8 cellular contexts compared by ENCODE assay signal in genomic region chr10:68988530-68989316, GRCh38. TPM values are rescaled to one million over a fixed set of nuclear protein-coding genes. Genes with fewer than 3 reads are reported as not detected.
A peak's percentile ranks its signal among the peaks of the same experiment; 100 is the strongest.
DNase-seq lines count a peak whose midpoint lies in the region; ATAC-seq and TF ChIP-seq lines count a peak whose summit lies in the region.

A gene with protein sequence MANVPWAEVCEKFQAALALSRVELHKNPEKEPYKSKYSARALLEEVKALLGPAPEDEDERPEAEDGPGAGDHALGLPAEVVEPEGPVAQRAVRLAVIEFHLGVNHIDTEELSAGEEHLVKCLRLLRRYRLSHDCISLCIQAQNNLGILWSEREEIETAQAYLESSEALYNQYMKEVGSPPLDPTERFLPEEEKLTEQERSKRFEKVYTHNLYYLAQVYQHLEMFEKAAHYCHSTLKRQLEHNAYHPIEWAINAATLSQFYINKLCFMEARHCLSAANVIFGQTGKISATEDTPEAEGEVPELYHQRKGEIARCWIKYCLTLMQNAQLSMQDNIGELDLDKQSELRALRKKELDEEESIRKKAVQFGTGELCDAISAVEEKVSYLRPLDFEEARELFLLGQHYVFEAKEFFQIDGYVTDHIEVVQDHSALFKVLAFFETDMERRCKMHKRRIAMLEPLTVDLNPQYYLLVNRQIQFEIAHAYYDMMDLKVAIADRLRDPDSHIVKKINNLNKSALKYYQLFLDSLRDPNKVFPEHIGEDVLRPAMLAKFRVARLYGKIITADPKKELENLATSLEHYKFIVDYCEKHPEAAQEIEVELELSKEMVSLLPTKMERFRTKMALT (plus strand): TSS chr10:68988803. CDS start chr10:68988833, 30 bp downstream.

- peaks cover 24% of the 10 kb centered on the region for H3K36me3 Mint-ChIP-seq in activated CD4-positive, alpha-beta T cell treated with anti-CD3 and anti-CD28 coated beads, Interleukin-2, amount 10 ng/mL, durations not matched to agents 7 days and 5 days (ENCODE audit: low read depth)

- peaks cover 48% of the 10 kb centered on the region for H3K4me1 Mint-ChIP-seq in activated CD4-positive, alpha-beta T cell treated with anti-CD3 and anti-CD28 coated beads, Interleukin-2, amount 10 ng/mL, durations not matched to agents 7 days and 5 days

- H3K4me2 ChIP-seq in BLaER1 treated with 17β-estradiol and CSF1 and Interleukin-3, amounts not matched to agents 10 nM and 100 nM = peak within 1 kb of the TSS; percentile 81 to 97 (median 93)

- no peaks in the 10 kb centered on the region for H3K9me3 Mint-ChIP-seq in activated CD4-positive, alpha-beta T cell treated with anti-CD3 and anti-CD28 coated beads, Interleukin-2, amount 10 ng/mL, durations not matched to agents 7 days and 5 days

- peak; percentile 73 for DNase-seq in GM19240 (ENCODE audit: insufficient read length, low spot score)
- peak; percentile 49 for DNase-seq in NCI-H524 treated with DMSO at 0.1 percent for 48 hours (lab: John Stamatoyannopoulos, UW)
- DNase-seq in activated CD4-positive, alpha-beta T cell treated with anti-CD3 and anti-CD28 coated beads, Interleukin-2, amount 10 ng/mL, durations not matched to agents 7 days and 5 days = peak; percentile 91
- DNase-seq in coronary artery (ENCODE audit: low spot score) = peak; percentile 96
- peak; percentile 93 to 96 for DNase-seq in left colon
- peak; percentile 86 for DNase-seq in stimulated activated CD4-positive, alpha-beta T cell treated with anti-CD3 and anti-CD28 coated beads, Interleukin-1b, Interleukin-23, amount 100 ng/mL, for 48 hours

- H3K9me3 ChIP-seq in BLaER1 treated with 17β-estradiol and CSF1 and Interleukin-3, amounts not matched to agents 10 nM and 100 nM (replicated peaks in 1 of 11) = no peaks in the 10 kb centered on the region

- ATAC-seq in HG03460 (IDR thresholded peaks at IDR 0.05; ENCODE audit: unreplicated experiment) (peak; percentile 81), left colon (peak; percentile 96)

- POLR2A ChIA-PET in activated CD4-positive, alpha-beta T cell treated with anti-CD3 and anti-CD28 coated beads, Interleukin-2, amount 10 ng/mL, durations not matched to agents 7 days and 5 days (lab: Charles Lee) = no interaction called here

- peak within 1 kb of the TSS; percentile 75 to 93 (median 88) for H3K4me3 ChIP-seq in BLaER1 treated with 17β-estradiol and CSF1 and Interleukin-3, amounts not matched to agents 10 nM and 100 nM
- peak within 1 kb of the TSS; percentile 89 for H3K4me3 ChIP-seq in coronary artery

- CTCF ChIA-PET in activated CD4-positive, alpha-beta T cell treated with anti-CD3 and anti-CD28 coated beads, Interleukin-2, amount 10 ng/mL, durations not matched to agents 7 days and 5 days (lab: Charles Lee) = interaction anchor here (1.2 to 1.8 kb wide), 7 partner anchors 16 to 232 kb away, joined by 3 to 10 read pairs (median 4); partner anchors contain the start of genes HKDC1 and SRGN

- intact Hi-C loops in left colon (cut with DNase I, micrococcal nuclease) = no loop called here

- peak within 1 kb of the TSS; percentile 58 to 82 (median 78); a peak in 21 of 22 replicates for H3K27ac ChIP-seq in BLaER1 treated with 17β-estradiol and CSF1 and Interleukin-3, amounts not matched to agents 10 nM and 100 nM
- H3K27ac ChIP-seq in coronary artery = peak within 1 kb of the TSS; percentile 80 to 93

- no peak for TF ChIP-seq CTCF in coronary artery (IDR thresholded peaks at IDR 0.05)

- H3K9ac ChIP-seq in BLaER1 treated with 17β-estradiol and CSF1 and Interleukin-3, amounts not matched to agents 10 nM and 100 nM = peak within 1 kb of the TSS; percentile 80 to 92 (median 86)

- H3K4me3 Mint-ChIP-seq in activated CD4-positive, alpha-beta T cell treated with anti-CD3 and anti-CD28 coated beads, Interleukin-2, amount 10 ng/mL, durations not matched to agents 7 days and 5 days = peak within 1 kb of the TSS; percentile 96

- H4K20me1 ChIP-seq in BLaER1 treated with 17β-estradiol and CSF1 and Interleukin-3, amounts not matched to agents 10 nM and 100 nM = peaks cover 11 to 57% (median 40%) of the 10 kb centered on the region in 11 experiments; a peak in 21 of 22 replicates

- no peaks in the 10 kb centered on the region for H3K27me3 Mint-ChIP-seq in activated CD4-positive, alpha-beta T cell treated with anti-CD3 and anti-CD28 coated beads, Interleukin-2, amount 10 ng/mL, durations not matched to agents 7 days and 5 days

- peaks cover 19 to 50% (median 24%) of the 10 kb centered on the region in 10 experiments for H3K4me1 ChIP-seq in BLaER1 treated with 17β-estradiol and CSF1 and Interleukin-3, amounts not matched to agents 10 nM and 100 nM

- no peaks in the 10 kb centered on the region for H3K27me3 ChIP-seq in BLaER1 treated with 17β-estradiol and CSF1 and Interleukin-3, amounts not matched to agents 10 nM and 100 nM

- peak within 1 kb of the TSS; percentile 96 for H3K27ac Mint-ChIP-seq in activated CD4-positive, alpha-beta T cell treated with anti-CD3 and anti-CD28 coated beads, Interleukin-2, amount 10 ng/mL, durations not matched to agents 7 days and 5 days

- H3K36me3 ChIP-seq in BLaER1 treated with 17β-estradiol and CSF1 and Interleukin-3, amounts not matched to agents 10 nM and 100 nM = peaks cover 25 to 38% (median 31%) of the 10 kb centered on the region in 11 experiments

RNA-seq across cellular contexts. Expression of the gene that starts here (rescaled TPM):
- 10 to 100 TPM; 13.8 to 15.1 TPM for total RNA-seq in activated CD4-positive, alpha-beta T cell treated with anti-CD3 and anti-CD28 coated beads, Interleukin-2, amount 10 ng/mL, durations not matched to agents 7 days and 5 days
- total RNA-seq in left colon = 10 to 100 TPM; 19.2 to 21.2 TPM

Comparison
In these comparisons a context has a peak if more than half of its experiments do, and no peak if none do; other contexts are left out.
1. Peak in every context shown above with its lines: DNase-seq, ATAC-seq, H3K4me3 ChIP-seq and H3K27ac ChIP-seq.